Comparison of ENCODE assay signal across 8 cellular contexts in the genomic region with DNA sequence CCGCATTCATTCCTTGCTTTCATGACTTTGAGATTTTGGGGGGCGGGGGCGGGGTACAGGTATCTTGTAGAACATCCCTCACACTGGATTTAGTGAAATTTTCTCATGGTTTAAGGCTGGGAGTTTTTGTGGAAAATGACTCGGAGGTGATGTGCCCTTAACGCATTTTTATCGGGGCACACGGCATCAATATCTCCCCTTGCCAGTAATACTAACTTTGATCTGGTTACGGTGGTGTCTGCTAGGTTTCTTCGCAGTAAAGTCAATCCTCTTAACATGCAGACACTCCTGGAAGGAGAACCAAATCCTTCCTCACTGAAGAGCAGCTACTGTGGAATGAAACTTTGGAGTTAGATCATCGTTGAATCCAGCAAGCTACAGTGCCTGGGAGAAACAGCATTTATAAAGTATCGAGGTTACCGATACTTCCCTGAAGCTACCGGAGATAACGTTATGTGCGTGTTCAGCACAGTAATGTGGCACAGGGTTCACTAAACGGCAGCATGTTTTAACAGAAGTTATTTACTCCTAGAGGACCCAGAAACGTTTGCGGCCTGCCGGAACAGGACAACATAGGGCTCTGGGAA. TPM values are rescaled to one million over a fixed set of nuclear protein-coding genes. Genes with fewer than 3 reads are reported as not detected.
A peak's percentile ranks its signal among the peaks of the same experiment; 100 is the strongest.
DNase-seq lines count a peak whose midpoint lies in the region; ATAC-seq, FAIRE-seq and TF ChIP-seq lines count a peak whose summit lies in the region.

No MANE protein-coding gene starts in this region.

- H2AFZ ChIP-seq in OCI-LY1 (ENCODE audit: low read length): peak overlapping the region; percentile 23; the same call in 1 of the 2 replicates
- H2AFZ ChIP-seq in endothelial cell of umbilical vein (ENCODE audit: low read depth, low read length): no peak overlapping the region
- H2AFZ ChIP-seq in osteoblast (ENCODE audit: low read length): no peak overlapping the region

- POLR2A ChIA-PET in Caco-2 (lab: Charles Lee): interaction anchor here (0.6 to 2.5 kb wide), 10 partner anchors 11 to 402 kb away, joined by 3 to 21 read pairs (median 9); partner anchors contain the start of genes AHCY, EIF2S2, ITCH and PIGU
- POLR2A ChIA-PET in endothelial cell of umbilical vein (lab: Charles Lee): interaction anchor here (2.5 kb wide), 1 partner anchor 11 kb away, joined by 7 read pairs; no protein-coding TSS in a partner anchor

- H3K9me1 ChIP-seq in endothelial cell of umbilical vein (replicated peaks; ENCODE audit: control insufficient read depth, extremely low read depth, insufficient read depth, low read length): no peaks in the 10 kb centered on the region

- H3F3A ChIP-seq in OCI-LY1 (ENCODE audit: insufficient read depth, low read length): no peaks in the 10 kb centered on the region; the same call in 1 of the 2 replicates

- ATAC-seq in HG02973 (IDR thresholded peaks at IDR 0.05; ENCODE audit: unreplicated experiment) (no peak), GM18511 (IDR thresholded peaks at IDR 0.05; ENCODE audit: unreplicated experiment) (no peak), GM21515 (IDR thresholded peaks at IDR 0.05; ENCODE audit: unreplicated experiment) (no peak)

- H3K79me2 ChIP-seq in OCI-LY1 (ENCODE audit: insufficient read depth, low read length) (peaks cover 27% of the 10 kb centered on the region), endothelial cell of umbilical vein (ENCODE audit: control insufficient read depth, insufficient read depth, low read length) (peaks cover 35% of the 10 kb centered on the region), osteoblast (ENCODE audit: insufficient read depth, low read length) (peaks cover 38% of the 10 kb centered on the region)

- no peaks in the 10 kb centered on the region for H3K27me3 Mint-ChIP-seq in Caco-2 (ENCODE audit: insufficient read depth, unreplicated experiment)

- no peak for TF ChIP-seq POLR2A in endothelial cell of umbilical vein (IDR thresholded peaks at IDR 0.05; ENCODE audit: low read depth, low read length)

- no peaks in the 10 kb centered on the region for H4K20me1 ChIP-seq in OCI-LY1 (ENCODE audit: insufficient read depth, low read length)
- H4K20me1 ChIP-seq in endothelial cell of umbilical vein (replicated peaks; ENCODE audit: control insufficient read depth, extremely low read depth, insufficient read depth, low read length): no peaks in the 10 kb centered on the region
- peaks cover 8% of the 10 kb centered on the region for H4K20me1 ChIP-seq in osteoblast (ENCODE audit: insufficient read depth, low read length)

- H3K4me1 ChIP-seq in Caco-2 (peaks cover 6% of the 10 kb centered on the region), OCI-LY1 (ENCODE audit: insufficient read depth, low read length, severe bottlenecking) (peaks cover 39% of the 10 kb centered on the region), endothelial cell of umbilical vein (ENCODE audit: control insufficient read depth, extremely low read depth, insufficient read depth, low read length) (peaks cover 16% of the 10 kb centered on the region), osteoblast (ENCODE audit: insufficient read depth, low read length) (peaks cover 16% of the 10 kb centered on the region)

- H3K27me3 ChIP-seq in Caco-2 (replicated peaks; ENCODE audit: control insufficient read depth, insufficient read depth, low read length) (no peaks in the 10 kb centered on the region), OCI-LY1 (ENCODE audit: insufficient read depth, low read length) (no peaks in the 10 kb centered on the region), endothelial cell of umbilical vein (ENCODE audit: control insufficient read depth in 2 of 2, insufficient read depth in 2 of 2, low read length in 2 of 2) (no peaks in the 10 kb centered on the region), osteoblast (ENCODE audit: insufficient read depth, low read length) (no peaks in the 10 kb centered on the region)

- no peak for FAIRE-seq in endothelial cell of umbilical vein (lab: Jason Lieb, UNC)

- no peaks in the 10 kb centered on the region for H3K9me3 Mint-ChIP-seq in Caco-2 (ENCODE audit: unreplicated experiment)

- intact Hi-C loops in Caco-2 (cut with micrococcal nuclease; ENCODE audit: unreplicated experiment) (loop anchor here (1.0 kb wide), 1 partner anchor 212 kb away; the partner anchor contains the start of gene AHCY), endothelial cell of umbilical vein (cut with micrococcal nuclease) (no loop called here)

- no peaks in the 10 kb centered on the region for H3K36me3 ChIP-seq in Caco-2 (ENCODE audit: control insufficient read depth, insufficient read depth, low read length)
- H3K36me3 ChIP-seq in OCI-LY1 (ENCODE audit: insufficient read depth, low read length): peaks cover 7% of the 10 kb centered on the region; the same call in 1 of the 2 replicates
- H3K36me3 ChIP-seq in endothelial cell of umbilical vein (ENCODE audit: control insufficient read depth in 2 of 2, extremely low read depth in 1 of 2, insufficient read depth in 2 of 2, low read length in 2 of 2): peaks cover 0 to 4% of the 10 kb centered on the region in 2 experiments
- H3K36me3 ChIP-seq in osteoblast (ENCODE audit: insufficient read depth, low read length): peaks cover 26% of the 10 kb centered on the region

- H3K4me2 ChIP-seq in OCI-LY1 (ENCODE audit: low read length): peak overlapping the region; percentile 83
- peak overlapping the region; percentile 48 for H3K4me2 ChIP-seq in endothelial cell of umbilical vein (ENCODE audit: insufficient read depth, low read length)
- peak overlapping the region; percentile 96 for H3K4me2 ChIP-seq in osteoblast (ENCODE audit: insufficient read depth, low read length)

- H3K9ac ChIP-seq in OCI-LY1 (ENCODE audit: low read length): peak overlapping the region; percentile 80
- peak overlapping the region; percentile 84 for H3K9ac ChIP-seq in endothelial cell of umbilical vein (replicated peaks; ENCODE audit: extremely low read depth, insufficient read depth, low read length)

- H3K36me3 Mint-ChIP-seq in Caco-2 (ENCODE audit: insufficient read depth, unreplicated experiment): peaks cover 93% of the 10 kb centered on the region

- DNase-seq in Caco-2: no peak
- DNase-seq in endothelial cell of umbilical vein (ENCODE audit: low read depth, low spot score): peak; percentile 54
- no peak for DNase-seq in osteoblast (ENCODE audit: insufficient read length, low spot score, missing footprints)
- DNase-seq in T-helper 9 cell: no peak

- H3K9me3 ChIP-seq in Caco-2 (no peaks in the 10 kb centered on the region), OCI-LY1 (ENCODE audit: low read length) (no peaks in the 10 kb centered on the region), endothelial cell of umbilical vein (replicated peaks; ENCODE audit: control insufficient read depth, insufficient read depth, low read length) (no peaks in the 10 kb centered on the region), osteoblast (ENCODE audit: low read depth, low read length) (no peaks in the 10 kb centered on the region)

- no peak for TF ChIP-seq CTCF in Caco-2 (IDR thresholded peaks at IDR 0.05; ENCODE audit: insufficient read depth in 1 of 2, low read depth in 1 of 2, low read length in 1 of 2, severe bottlenecking in 1 of 2, unreplicated experiment in 1 of 2)
- no peak for TF ChIP-seq CTCF in OCI-LY1 (IDR thresholded peaks at IDR 0.05; ENCODE audit: low read length)
- TF ChIP-seq CTCF in endothelial cell of umbilical vein (IDR thresholded peaks at IDR 0.05; ENCODE audit: extremely low read depth in 1 of 2, insufficient read depth in 1 of 2, low read depth in 1 of 2, low read length in 2 of 2): no peak
- TF ChIP-seq CTCF in osteoblast (IDR thresholded peaks at IDR 0.05; ENCODE audit: extremely low read depth, low read depth, low read length): no peak

- dilution Hi-C loops in endothelial cell of umbilical vein (cut with MboI; ENCODE audit: extremely low pct_ligation_motif_present, low sequenced_read_pairs): no loop called here

- H3K4me3 ChIP-seq in Caco-2 (ENCODE audit: low read depth, low read length) (peak overlapping the region; percentile 52), OCI-LY1 (ENCODE audit: low read depth, low read length, poor library complexity, severe bottlenecking) (peak overlapping the region; percentile 77), endothelial cell of umbilical vein (replicated peaks in 1 of 3; ENCODE audit: insufficient read depth in 1 of 3, low read depth in 1 of 3, low read length in 3 of 3) (peak overlapping the region; percentile 20 to 92 (median 79)), osteoblast (ENCODE audit: insufficient read depth, low read length) (peak overlapping the region; percentile 98)

- peaks cover 19% of the 10 kb centered on the region for H3K4me1 Mint-ChIP-seq in Caco-2 (ENCODE audit: low read depth, unreplicated experiment)

- no TSS peak for BruUV-seq in Caco-2 (replicated peaks; lab: Mats Ljungman, UMichigan)
- no TSS peak for BruUV-seq in endothelial cell of umbilical vein (replicated peaks; lab: Mats Ljungman, UMichigan)

- no peaks in the 10 kb centered on the region for H3K9me2 ChIP-seq in OCI-LY1 (ENCODE audit: low read depth, low read length)

- H3K27ac Mint-ChIP-seq in Caco-2 (ENCODE audit: unreplicated experiment): peak overlapping the region; percentile 91

- CTCF ChIA-PET in Caco-2 (lab: Charles Lee): interaction anchor here (0.6 to 4.4 kb wide), 6 partner anchors 8 to 324 kb away, joined by 3 to 75 read pairs (median 6); no protein-coding TSS in a partner anchor
- CTCF ChIA-PET in endothelial cell of umbilical vein (lab: Charles Lee): interaction anchor here (1.0 to 3.0 kb wide), 6 partner anchors 22 to 202 kb away, joined by 3 to 54 read pairs (median 4); no protein-coding TSS in a partner anchor

- H3K4me3 Mint-ChIP-seq in Caco-2 (ENCODE audit: unreplicated experiment): peak overlapping the region; percentile 85

- peak overlapping the region; percentile 39 for H3K27ac ChIP-seq in OCI-LY1 (ENCODE audit: low read depth, low read length, poor library complexity, severe bottlenecking)
- peak overlapping the region; percentile 10 for H3K27ac ChIP-seq in endothelial cell of umbilical vein (ENCODE audit: insufficient read depth, low read depth, low read length)
- H3K27ac ChIP-seq in osteoblast (ENCODE audit: low read depth, low read length): peak overlapping the region; percentile 89

RNA-seq across cellular contexts. Expression of gene DYNLRB1, which starts 1.2 kb away (rescaled TPM):
- total RNA-seq in Caco-2 (2022): 357 and 359 TPM in 2 replicates
- 133 and 142 TPM in 2 replicates for total RNA-seq in endothelial cell of umbilical vein
- 238 and 245 TPM in 2 replicates for polyA plus RNA-seq in endothelial cell of umbilical vein
- 271 and 367 TPM in 2 replicates for polyA plus RNA-seq in endothelial cell of umbilical vein (2011; cell fraction: cytosol; rRNA removed)
- 104 and 127 TPM in 2 replicates for polyA plus RNA-seq in endothelial cell of umbilical vein (2011; cell fraction: nucleus; rRNA removed)
- polyA plus RNA-seq in endothelial cell of umbilical vein (2012): 327 and 368 TPM in 2 replicates
- polyA minus RNA-seq in endothelial cell of umbilical vein: 207 and 226 TPM in 2 replicates
- polyA minus RNA-seq in endothelial cell of umbilical vein (2011; cell fraction: cytosol; rRNA and poly(A)+ RNA removed): 73.9 TPM
- polyA minus RNA-seq in endothelial cell of umbilical vein (2011; cell fraction: nucleus; rRNA and poly(A)+ RNA removed): 46.8 and 47.4 TPM in 2 replicates
- 51.0 and 51.6 TPM in 2 replicates for total RNA-seq in osteoblast

RNA-seq across cellular contexts. Expression of gene MAP1LC3A, which starts 43.5 kb away (rescaled TPM):
- total RNA-seq in Caco-2 (2022): 0.88 and 0.95 TPM in 2 replicates
- total RNA-seq in endothelial cell of umbilical vein: 32.1 and 32.7 TPM in 2 replicates
- polyA plus RNA-seq in endothelial cell of umbilical vein: 39.8 and 54.1 TPM in 2 replicates
- 12.5 and 26.1 TPM in 2 replicates for polyA plus RNA-seq in endothelial cell of umbilical vein (2011; cell fraction: cytosol; rRNA removed)
- 75.2 and 90.4 TPM in 2 replicates for polyA plus RNA-seq in endothelial cell of umbilical vein (2011; cell fraction: nucleus; rRNA removed)
- 23.2 and 47.2 TPM in 2 replicates for polyA plus RNA-seq in endothelial cell of umbilical vein (2012)
- 5.8 and 6.9 TPM in 2 replicates for polyA minus RNA-seq in endothelial cell of umbilical vein
- not detected for polyA minus RNA-seq in endothelial cell of umbilical vein (2011; cell fraction: cytosol; rRNA and poly(A)+ RNA removed)
- polyA minus RNA-seq in endothelial cell of umbilical vein (2011; cell fraction: nucleus; rRNA and poly(A)+ RNA removed): 7.1 and 25.6 TPM in 2 replicates
- 24.8 and 29.7 TPM in 2 replicates for total RNA-seq in osteoblast

Comparison
In these comparisons a context has a peak if more than half of its experiments do, and no peak if none do; other contexts are left out.
1. H3K27ac ChIP-seq: peak in every context shown above with its lines; median percentile 89 in osteoblast; 39 in OCI-LY1; 10 in endothelial cell of umbilical vein.
2. RNA of gene MAP1LC3A, which starts 43.5 kb away (total RNA-seq): 32.1 to 32.7 TPM in endothelial cell of umbilical vein and 24.8 to 29.7 TPM in osteoblast; 0.88 to 0.95 TPM in Caco-2; every median in the first group is over 10 times any median in the second.
3. Peak in every context shown above with its lines, with median percentiles within 50 percentile points of each other: H3K4me3 ChIP-seq and H3K4me2 ChIP-seq.